In the genomic region with DNA sequence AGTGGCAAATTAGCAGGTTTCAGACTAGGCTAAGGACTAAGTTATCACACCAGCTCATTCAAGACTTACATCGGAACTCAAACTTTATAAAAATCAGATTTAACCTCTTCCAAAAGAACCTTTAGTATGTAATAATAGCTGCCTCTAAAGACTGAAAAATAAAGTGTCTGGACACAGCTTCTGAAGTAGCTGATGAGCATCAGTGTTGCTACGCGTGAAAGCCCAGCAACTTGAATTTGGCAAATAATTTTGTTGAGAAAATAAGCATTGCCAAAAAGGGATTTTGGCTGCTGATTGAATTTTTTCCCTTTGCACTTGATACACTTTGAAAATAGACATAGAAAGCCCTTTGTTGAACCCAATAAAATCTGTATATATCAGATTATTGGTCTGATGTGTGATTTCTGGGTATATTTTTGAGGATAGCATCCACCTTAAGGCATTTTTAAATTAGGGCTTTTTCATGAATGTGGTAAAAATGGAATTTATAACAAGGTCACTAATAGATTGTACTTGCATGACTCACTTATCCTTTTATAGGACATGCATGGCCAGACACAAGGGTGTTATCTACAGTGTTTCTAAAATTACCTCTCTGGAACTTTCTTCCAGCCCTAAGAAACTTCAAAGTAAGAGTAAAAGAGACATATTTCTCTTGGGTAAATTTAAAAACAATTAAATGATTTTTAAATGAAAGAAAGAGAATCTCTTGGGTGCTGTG, we compare ENCODE assay signal across 18 cellular contexts.
DNase-seq lines count a peak whose midpoint lies in the region; ATAC-seq and TF ChIP-seq lines count a peak whose summit lies in the region.
"Had no signal": no experiment of that assay in that cellular context is flagged by ENCODE, and none has a peak within 500 bp of the region (broad histone marks: within the 10 kb centered on the region; RNA-seq: fewer than 3 reads in every experiment).

No MANE protein-coding gene starts in this region.

- no peaks in the 10 kb centered on the region for H3K36me3 ChIP-seq in left ventricle myocardium inferior
- no peaks in the 10 kb centered on the region for H3K36me3 ChIP-seq in ascending aorta
- no peaks in the 10 kb centered on the region for H3K36me3 ChIP-seq in aorta (ENCODE audit: control insufficient read depth in 1 of 2, insufficient read depth in 2 of 2, low read length in 1 of 2)
- H3K36me3 ChIP-seq: HAP-1 had no signal

- DNase-seq in right cardiac atrium (no peak), left ventricle myocardium inferior (no peak), ascending aorta (ENCODE audit: low spot score in 2 of 2) (no peak), glomerular visceral epithelial cell (ENCODE audit: extremely low spot score) (peak; percentile 45), aorta (no peak), cortex of kidney (lab: John Stamatoyannopoulos, UW) (no peak), GM19238 (ENCODE audit: insufficient read length, low spot score) (no peak)
- DNase-seq: activated naive CD4-positive, alpha-beta T cell treated with anti-CD3 and anti-CD28 coated beads, Interleukin-2, amount 50 U/mL, for 16 hours; activated T-cell treated with anti-CD3 and anti-CD28 coated beads, Interleukin-2, amount 50 U/mL, for 1 hour; immature natural killer cell; mammary epithelial cell; NCI-H2029; NCI-H526; stimulated activated naive CD8-positive, alpha-beta T cell treated with anti-CD3 and anti-CD28 coated beads, Interleukin-15, amount 100 ng/mL, for 72 hours had no signal

- peak; percentile 59 to 64 for ATAC-seq in right cardiac atrium
- ATAC-seq in aorta (ENCODE audit: low FRiP score): peak; percentile 75
- ATAC-seq in HG03108 (IDR thresholded peaks at IDR 0.05; ENCODE audit: unreplicated experiment): no peak
- ATAC-seq: HepG2; natural killer cell treated with Interleukin-12 subunit alpha and Interleukin-12 subunit beta and Interleukin-15 and Interleukin-18, amount 100 ng/mL, for 72 hours; stimulated activated naive CD8-positive, alpha-beta T cell treated with anti-CD3 and anti-CD28 coated beads, Interleukin-15, amount 100 ng/mL, for 72 hours had no signal

- TF ChIP-seq CTCF in left ventricle myocardium inferior (IDR thresholded peaks at IDR 0.05; ENCODE audit: borderline replicate concordance) (no peak), ascending aorta (IDR thresholded peaks at IDR 0.05) (no peak)

- 51% methylated on average over 3 of the region's 3 CpGs for WGBS in right cardiac atrium
- WGBS in aorta, 2 donors: 6 to 8% methylated on average over 3 of the region's 3 CpGs

- H3K9me3 ChIP-seq in right cardiac atrium (ENCODE audit: control insufficient read depth, low read length): no peaks in the 10 kb centered on the region
- peaks cover 20% of the 10 kb centered on the region for H3K9me3 ChIP-seq in left ventricle myocardium inferior (replicated peaks)
- H3K9me3 ChIP-seq in ascending aorta: peaks cover 0 to 4% of the 10 kb centered on the region in 2 donors
- no peaks in the 10 kb centered on the region for H3K9me3 ChIP-seq in aorta (ENCODE audit: control insufficient read depth, low read length)
- H3K9me3 ChIP-seq: HAP-1 had no signal

- H3K27me3 ChIP-seq in right cardiac atrium (ENCODE audit: control insufficient read depth, insufficient read depth): no peaks in the 10 kb centered on the region
- H3K27me3 ChIP-seq in left ventricle myocardium inferior (ENCODE audit: low read depth): no peaks in the 10 kb centered on the region
- H3K27me3 ChIP-seq in ascending aorta: no peaks in the 10 kb centered on the region
- no peaks in the 10 kb centered on the region for H3K27me3 ChIP-seq in aorta (ENCODE audit: control insufficient read depth in 1 of 2, insufficient read depth in 2 of 2, low read length in 1 of 2)

- H3K4me1 ChIP-seq in right cardiac atrium (ENCODE audit: control insufficient read depth, insufficient read depth, low read length): no peaks in the 10 kb centered on the region
- H3K4me1 ChIP-seq in left ventricle myocardium inferior: peaks cover 10% of the 10 kb centered on the region
- H3K4me1 ChIP-seq in ascending aorta: peaks cover 0 to 15% of the 10 kb centered on the region in 2 donors
- H3K4me1 ChIP-seq in aorta (ENCODE audit: control insufficient read depth in 1 of 2, insufficient read depth in 2 of 2, low read length in 2 of 2): peaks cover 0 to 2% of the 10 kb centered on the region in 2 donors
- H3K4me1 ChIP-seq: HAP-1 had no signal

- H3K27ac ChIP-seq in right cardiac atrium (ENCODE audit: low read length): no peak overlapping the region
- H3K27ac ChIP-seq in left ventricle myocardium inferior (replicated peaks): no peak overlapping the region
- peak overlapping the region; percentile 76 to 79 for H3K27ac ChIP-seq in ascending aorta
- H3K27ac ChIP-seq in aorta (ENCODE audit: low read depth in 1 of 2, low read length in 2 of 2): peak overlapping the region; percentile 67 to 95

- no peak overlapping the region for H3K4me3 ChIP-seq in right cardiac atrium (ENCODE audit: low read length)
- H3K4me3 ChIP-seq in left ventricle myocardium inferior: no peak overlapping the region
- peak overlapping the region in 1 of 2 donors; percentile 6 for H3K4me3 ChIP-seq in ascending aorta
- H3K4me3 ChIP-seq in aorta (ENCODE audit: low read length in 2 of 2): no peak overlapping the region
- H3K4me3 ChIP-seq: HAP-1 had no signal

- intact Hi-C loops in right cardiac atrium (cut with DNase I): no loop called here
- intact Hi-C loops in left ventricle myocardium inferior (cut with micrococcal nuclease): no loop called here
- intact Hi-C loops in ascending aorta (cut with DNase I): loop anchor here (2.0 to 5.0 kb wide), 4 partner anchors 137 to 795 kb away; a partner anchor contains a TSS
- intact Hi-C loops in aorta (cut with DNase I): no loop called here

Comparison
In these comparisons a context has a peak if more than half of its experiments do, and no peak if none do; other contexts are left out.
1. H3K27ac ChIP-seq: peak in ascending aorta (2 of 2) and aorta (2 of 2); none in right cardiac atrium (single experiment) and left ventricle myocardium inferior (single experiment).